Comparison of ENCODE assay signal across 8 cellular contexts in the genomic region with DNA sequence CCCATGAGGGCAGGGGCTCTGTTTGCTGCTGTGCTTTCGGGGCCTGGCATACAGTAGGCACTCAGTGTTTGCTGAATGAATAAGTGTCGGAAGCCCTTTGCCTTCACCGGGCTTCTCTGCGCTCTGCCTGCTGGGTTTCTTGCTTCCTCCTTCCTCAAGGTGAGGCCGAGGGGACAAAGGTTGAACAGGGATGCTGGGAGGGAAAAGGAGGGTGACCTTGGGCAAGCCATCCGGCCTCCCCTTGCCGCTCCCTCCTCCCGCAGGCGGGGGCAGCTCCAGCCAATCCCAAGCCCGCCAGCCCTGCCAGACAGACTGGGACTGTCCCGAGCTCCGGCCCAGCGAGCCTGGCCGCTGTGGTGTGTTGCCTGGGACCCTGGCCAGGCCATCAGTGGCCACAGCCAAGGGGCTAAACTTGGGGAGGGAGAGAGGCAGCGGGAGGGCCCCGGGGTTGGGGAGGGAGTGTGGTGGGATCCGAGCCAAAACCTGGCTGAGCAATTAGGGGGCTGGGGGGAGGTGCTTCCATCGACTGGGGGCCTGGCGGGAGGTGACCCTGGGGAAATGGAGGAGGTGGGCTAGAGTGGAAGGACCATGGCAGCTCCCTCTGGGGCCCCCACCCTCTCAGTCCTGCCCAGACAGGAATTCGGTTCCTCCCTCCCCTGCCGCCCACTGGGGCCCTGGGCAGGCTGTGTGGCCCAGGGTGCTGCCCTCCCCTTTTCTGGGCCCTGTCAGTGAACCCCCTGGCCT. TPM values are rescaled to one million over a fixed set of nuclear protein-coding genes. Genes with fewer than 3 reads are reported as not detected.
A peak's percentile ranks its signal among the peaks of the same experiment; 100 is the strongest.
DNase-seq lines count a peak whose midpoint lies in the region; TF ChIP-seq lines count a peak whose summit lies in the region.

No MANE protein-coding gene starts in this region.

- intact Hi-C loops in adrenal gland (cut with DNase I): no loop called here

- H3K9me3 ChIP-seq in BLaER1 treated with 17β-estradiol and CSF1 and Interleukin-3, amounts not matched to agents 10 nM and 100 nM (replicated peaks in 1 of 11): no peaks in the 10 kb centered on the region
- H3K9me3 ChIP-seq in adrenal gland (replicated peaks in 1 of 3): no peaks in the 10 kb centered on the region
- H3K9me3 ChIP-seq in parathyroid adenoma (ENCODE audit: control insufficient read depth, low read length): no peaks in the 10 kb centered on the region
- no peaks in the 10 kb centered on the region for H3K9me3 ChIP-seq in suprapubic skin

- H3K27ac ChIP-seq in BLaER1 treated with 17β-estradiol and CSF1 and Interleukin-3, amounts not matched to agents 10 nM and 100 nM: peak overlapping the region in 8 of 11 experiments; percentile 70 to 89 (median 86); a peak in 14 of 22 replicates
- H3K27ac ChIP-seq in adrenal gland (peak overlapping the region in 2 of 5 donors; percentile 61 to 65), parathyroid adenoma (peak overlapping the region; percentile 99), suprapubic skin (no peak overlapping the region)

- peak overlapping the region; percentile 51 for H2AFZ ChIP-seq in parathyroid adenoma

- DNase-seq in adrenal gland (peak; percentile 67 to 88 (median 82)), hypothalamus (lab: John Stamatoyannopoulos, UW) (peak in 46 of 51 donors; percentile 30 to 89 (median 73)), NAMALWA (ENCODE audit: low spot score) (no peak), NCI-H1092 treated with DMSO at 0.1 percent for 48 hours (lab: John Stamatoyannopoulos, UW) (no peak), suprapubic skin (ENCODE audit: low spot score in 2 of 2) (no peak)
- DNase-seq in effector CD4-positive, alpha-beta T cell: no peak

- TF ChIP-seq POLR2A in adrenal gland (IDR thresholded peaks at IDR 0.05) (no peak), suprapubic skin (IDR thresholded peaks at IDR 0.05) (no peak)

- no peaks in the 10 kb centered on the region for H3K36me3 ChIP-seq in BLaER1 treated with 17β-estradiol and CSF1 and Interleukin-3, amounts not matched to agents 10 nM and 100 nM
- H3K36me3 ChIP-seq in adrenal gland (replicated peaks in 1 of 2) (no peaks in the 10 kb centered on the region), parathyroid adenoma (ENCODE audit: control insufficient read depth, insufficient read depth, low read length) (no peaks in the 10 kb centered on the region), suprapubic skin (no peaks in the 10 kb centered on the region)

- TF ChIP-seq EP300 in suprapubic skin (IDR thresholded peaks at IDR 0.05): no peak

- 15 to 40% (median 33%) methylated on average over 7 to 21 of the region's 21 CpGs for WGBS in adrenal gland, 4 donors
- WGBS in suprapubic skin: 63% methylated on average over 8 of the region's 21 CpGs

- no peaks in the 10 kb centered on the region for H3K79me2 ChIP-seq in parathyroid adenoma

- TF ChIP-seq CTCF in adrenal gland (IDR thresholded peaks at IDR 0.05) (no peak), parathyroid adenoma (IDR thresholded peaks at IDR 0.05) (no peak), suprapubic skin (IDR thresholded peaks at IDR 0.05) (no peak)

- H3K4me2 ChIP-seq in BLaER1 treated with 17β-estradiol and CSF1 and Interleukin-3, amounts not matched to agents 10 nM and 100 nM: peak overlapping the region in 9 of 11 experiments; percentile 91 to 100 (median 99); a peak in 18 of 22 replicates
- peak overlapping the region; percentile 76 for H3K4me2 ChIP-seq in parathyroid adenoma (ENCODE audit: low read length)

- H3K9ac ChIP-seq in BLaER1 treated with 17β-estradiol and CSF1 and Interleukin-3, amounts not matched to agents 10 nM and 100 nM: peak overlapping the region in 7 of 11 experiments; percentile 79 to 92 (median 86); a peak in 11 of 22 replicates
- H3K9ac ChIP-seq in parathyroid adenoma: peak overlapping the region; percentile 53

- H4K20me1 ChIP-seq in BLaER1 treated with 17β-estradiol and CSF1 and Interleukin-3, amounts not matched to agents 10 nM and 100 nM: peaks cover 0 to 7% (median 1%) of the 10 kb centered on the region in 11 experiments; a peak in 12 of 22 replicates

- peaks cover 33 to 52% (median 46%) of the 10 kb centered on the region in 10 experiments for H3K4me1 ChIP-seq in BLaER1 treated with 17β-estradiol and CSF1 and Interleukin-3, amounts not matched to agents 10 nM and 100 nM
- H3K4me1 ChIP-seq in adrenal gland (replicated peaks in 1 of 2) (peaks cover 20 to 45% of the 10 kb centered on the region in 2 donors), parathyroid adenoma (peaks cover 9% of the 10 kb centered on the region), suprapubic skin (peaks cover 50% of the 10 kb centered on the region)

- no peak overlapping the region for H3K4me3 ChIP-seq in BLaER1 treated with 17β-estradiol and CSF1 and Interleukin-3, amounts not matched to agents 10 nM and 100 nM
- H3K4me3 ChIP-seq in adrenal gland: no peak overlapping the region
- peak overlapping the region; percentile 36 for H3K4me3 ChIP-seq in parathyroid adenoma (ENCODE audit: low read depth, low read length)
- H3K4me3 ChIP-seq in suprapubic skin: no peak overlapping the region

- H3K27me3 ChIP-seq in BLaER1 treated with 17β-estradiol and CSF1 and Interleukin-3, amounts not matched to agents 10 nM and 100 nM: no peaks in the 10 kb centered on the region
- H3K27me3 ChIP-seq in adrenal gland (no peaks in the 10 kb centered on the region), parathyroid adenoma (ENCODE audit: control insufficient read depth, insufficient read depth, low read length) (no peaks in the 10 kb centered on the region), suprapubic skin (no peaks in the 10 kb centered on the region)

RNA-seq across cellular contexts. Expression of a gene that starts 3.3 kb away (rescaled TPM):
- total RNA-seq in adrenal gland (1 to 10 TPM in 5 of 8 donors, under 1 TPM in 1, not detected in 2; 0.52 to 1.8 (median 1.2) TPM), suprapubic skin (under 1 TPM in 2 of 4 donors, not detected in 2; 0.21 to 0.34 TPM)
- polyA plus RNA-seq in adrenal gland: 1 to 10 TPM in 1 of 3 donors, under 1 TPM in 2; 0.33 to 4.5 (median 0.64) TPM

RNA-seq across cellular contexts. Expression of a gene that starts 18.5 kb away (rescaled TPM):
- 10 to 100 TPM; 11.6 to 61.3 (median 20.0) TPM for total RNA-seq in adrenal gland
- polyA plus RNA-seq in adrenal gland: 10 to 100 TPM; 13.0 to 37.0 (median 29.7) TPM
- 10 to 100 TPM in 1 of 4 donors, 1 to 10 TPM in 3; 5.4 to 19.2 (median 8.2) TPM for total RNA-seq in suprapubic skin

RNA-seq across cellular contexts. Expression of a gene that starts 54.1 kb away (rescaled TPM):
- total RNA-seq in adrenal gland: 100 to 1,000 TPM; 390 to 690 (median 426) TPM
- 100 to 1,000 TPM; 279 to 810 (median 358) TPM for polyA plus RNA-seq in adrenal gland
- 100 to 1,000 TPM; 352 to 718 (median 708) TPM for total RNA-seq in suprapubic skin

Comparison
In these comparisons a context has a peak if more than half of its experiments do, and no peak if none do; other contexts are left out.
1. DNase-seq: peak in adrenal gland (7 of 7) and hypothalamus (46 of 51); none in NAMALWA (single experiment), NCI-H1092 treated with DMSO at 0.1 percent for 48 hours (single experiment), effector CD4-positive, alpha-beta T cell (single experiment) and suprapubic skin (0 of 2).